Comparison of ENCODE assay signal across 20 cellular contexts in the genomic region with DNA sequence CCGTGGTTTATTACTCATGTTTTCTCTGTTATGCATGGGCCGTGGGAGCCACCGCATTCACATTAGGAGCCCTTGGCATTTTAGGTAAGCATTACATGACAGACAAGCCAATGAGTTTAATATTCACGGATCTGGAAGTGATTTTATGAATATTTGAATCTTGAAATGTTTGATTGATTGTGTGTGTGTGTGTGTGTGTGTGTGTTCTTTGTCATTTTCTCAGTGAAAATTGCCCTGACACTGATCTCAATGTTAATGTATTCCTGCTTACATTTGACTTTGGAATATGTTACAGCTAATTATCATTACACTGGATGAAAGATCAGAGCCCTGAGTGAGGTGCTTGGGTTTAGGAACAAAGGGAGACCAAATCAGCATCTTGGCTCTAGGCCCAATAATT. TPM values are rescaled to one million over a fixed set of nuclear protein-coding genes. Genes with fewer than 3 reads are reported as not detected.
DNase-seq lines count a peak whose midpoint lies in the region; ATAC-seq and TF ChIP-seq lines count a peak whose summit lies in the region.
"Had no signal": no experiment of that assay in that cellular context is flagged by ENCODE, and none has a peak within 500 bp of the region (broad histone marks: within the 10 kb centered on the region; RNA-seq: fewer than 3 reads in every experiment).

No MANE protein-coding gene starts in this region.

- H4K20me1 ChIP-seq in neural cell (ENCODE audit: insufficient read depth) = no peaks in the 10 kb centered on the region

- TF ChIP-seq CTCF in neural cell (IDR thresholded peaks at IDR 0.05; ENCODE audit: poor library complexity, severe bottlenecking) = no peak
- no peak for TF ChIP-seq CTCF in CD8-positive, alpha-beta T cell (IDR thresholded peaks at IDR 0.05)

- H3K9me3 ChIP-seq in neural cell (ENCODE audit: low read length) = peaks cover under 1% of the 10 kb centered on the region
- no peaks in the 10 kb centered on the region for H3K9me3 ChIP-seq in CD8-positive, alpha-beta T cell (ENCODE audit: low read length)

- TF ChIP-seq EP300 in neural cell (conservative IDR thresholded peaks at IDR 0.05; ENCODE audit: poor library complexity, severe bottlenecking) = peak; percentile 88

- no peak overlapping the region for H3K4me2 ChIP-seq in neural cell (ENCODE audit: low read length)

- H3K36me3 ChIP-seq in neural cell (ENCODE audit: insufficient read depth, low read length) = no peaks in the 10 kb centered on the region
- H3K36me3 ChIP-seq in CD8-positive, alpha-beta T cell (ENCODE audit: insufficient read depth, low read length) = no peaks in the 10 kb centered on the region

- ATAC-seq in HG02759 (IDR thresholded peaks at IDR 0.05; ENCODE audit: unreplicated experiment) (no peak), GM18868 (IDR thresholded peaks at IDR 0.05; ENCODE audit: unreplicated experiment) (no peak)
- no peak for ATAC-seq in CD8-positive, alpha-beta T cell
- ATAC-seq: Panc1, Right ventricle myocardium inferior had no signal

- no peaks in the 10 kb centered on the region for H3K9me3 Mint-ChIP-seq in CD8-positive, alpha-beta T cell

- no peak overlapping the region for H3K27ac Mint-ChIP-seq in CD8-positive, alpha-beta T cell
- H3K27ac Mint-ChIP-seq: CD4-positive, alpha-beta memory T cell had no signal

- no peak overlapping the region for H3K4me3 Mint-ChIP-seq in CD8-positive, alpha-beta T cell
- H3K4me3 Mint-ChIP-seq: CD4-positive, alpha-beta memory T cell had no signal

- H3K27me3 ChIP-seq in neural cell (ENCODE audit: insufficient read depth, low read depth, low read length) = no peaks in the 10 kb centered on the region
- H3K27me3 ChIP-seq in CD8-positive, alpha-beta T cell (ENCODE audit: insufficient read depth, low read length) = no peaks in the 10 kb centered on the region

- no peaks in the 10 kb centered on the region for H3K27me3 Mint-ChIP-seq in CD8-positive, alpha-beta T cell (ENCODE audit: low read depth)
- H3K27me3 Mint-ChIP-seq: CD4-positive, alpha-beta memory T cell had no signal

- POLR2A ChIA-PET in CD8-positive, alpha-beta T cell (lab: Charles Lee) = no interaction called here

- no peaks in the 10 kb centered on the region for H3K36me3 Mint-ChIP-seq in CD8-positive, alpha-beta T cell
- H3K36me3 Mint-ChIP-seq: CD4-positive, alpha-beta memory T cell had no signal

- H3K9me2 ChIP-seq in neural cell (ENCODE audit: insufficient read depth, low read length) = no peaks in the 10 kb centered on the region

- no peaks in the 10 kb centered on the region for H3K79me2 ChIP-seq in neural cell (replicated peaks; ENCODE audit: insufficient read depth, low read length)

- peaks cover 7% of the 10 kb centered on the region for H3F3A ChIP-seq in neural cell (ENCODE audit: insufficient read depth, low read length, poor library complexity, severe bottlenecking)

- no peak for TF ChIP-seq RAD21 in neural cell (conservative IDR thresholded peaks at IDR 0.05)

- no peaks in the 10 kb centered on the region for H3K4me1 ChIP-seq in CD8-positive, alpha-beta T cell (ENCODE audit: insufficient read depth, low read length)

- H3K4me3 ChIP-seq in neural cell (ENCODE audit: low read length) = no peak overlapping the region
- no peak overlapping the region for H3K4me3 ChIP-seq in CD8-positive, alpha-beta T cell (ENCODE audit: low read depth, low read length)
- H3K4me3 ChIP-seq: GM23248, SK-N-MC had no signal

- peak overlapping the region; percentile 83 for H3K27ac ChIP-seq in neural cell (ENCODE audit: low read length)
- H3K27ac ChIP-seq in CD8-positive, alpha-beta T cell (ENCODE audit: low read depth, low read length) = no peak overlapping the region
- H3K27ac ChIP-seq: GM23248, SK-N-MC had no signal

- DNase-seq in NCI-H1436 treated with DMSO at 0.1 percent for 48 hours (lab: John Stamatoyannopoulos, UW) (peak; percentile 12), NCI-H1436 (lab: John Stamatoyannopoulos, UW) (no peak), NCI-H1105 treated with DMSO at 0.1 percent for 48 hours (lab: John Stamatoyannopoulos, UW) (peak; percentile 87), NCI-H82 treated with DMSO at 0.1 percent for 48 hours (lab: John Stamatoyannopoulos, UW; ENCODE audit: unreplicated experiment) (peak; percentile 36)
- DNase-seq in CD8-positive, alpha-beta T cell = no peak
- DNase-seq: CD4-positive, alpha-beta memory T cell; DND-41; GM23248; NCI-H2029 treated with DMSO at 0.1 percent for 48 hours; NCI-H226; NCI-H526 treated with DMSO at 0.1 percent for 48 hours; T-helper 1 cell had no signal

- H3K9ac ChIP-seq in neural cell (ENCODE audit: low read length) = peak overlapping the region; percentile 6
- H3K9ac ChIP-seq: GM23248 had no signal

- intact Hi-C loops in CD8-positive, alpha-beta T cell (cut with DNase I, micrococcal nuclease) = no loop called here

- CTCF ChIA-PET in CD8-positive, alpha-beta T cell (lab: Charles Lee) = no interaction called here

- H2AFZ ChIP-seq in neural cell (ENCODE audit: low read depth, low read length) = no peak overlapping the region
- H2AFZ ChIP-seq: GM23248 had no signal

- H3K4me1 Mint-ChIP-seq in CD8-positive, alpha-beta T cell (ENCODE audit: low read depth) = no peaks in the 10 kb centered on the region
- H3K4me1 Mint-ChIP-seq: CD4-positive, alpha-beta memory T cell had no signal

TF ChIP-seq in neural cell, 6 proteins besides CTCF, POLR2A, EP300 and RAD21:
- TF ChIP-seq TAF1 (IDR thresholded peaks at IDR 0.05; ENCODE audit: low read depth) (no peak), POLR2AphosphoS5 (IDR thresholded peaks at IDR 0.05) (peak; percentile 46)
TF ChIP-seq in neural cell: peak in this region for 1.

RNA-seq across cellular contexts. Expression of a gene that starts 5.0 kb away (rescaled TPM):
- polyA plus RNA-seq in neural cell = not detected in 2 replicates
- not detected in 2 replicates for polyA minus RNA-seq in neural cell
- not detected for total RNA-seq in CD8-positive, alpha-beta T cell
- total RNA-seq: A172; CD4-positive, alpha-beta memory T cell; GM23248; Right ventricle myocardium inferior had no signal
- polyA plus RNA-seq: BJ; CD4-positive, alpha-beta memory T cell; GM23248 had no signal

Comparison
In these comparisons a context has a peak if more than half of its experiments do, and no peak if none do; other contexts are left out.
1. DNase-seq: peak in NCI-H1436 treated with DMSO at 0.1 percent for 48 hours (single experiment), NCI-H1105 treated with DMSO at 0.1 percent for 48 hours (single experiment) and NCI-H82 treated with DMSO at 0.1 percent for 48 hours (single experiment); none in NCI-H1436 (single experiment) and CD8-positive, alpha-beta T cell (0 of 7).